2 cellular contexts compared by ENCODE assay signal in the genomic region with DNA sequence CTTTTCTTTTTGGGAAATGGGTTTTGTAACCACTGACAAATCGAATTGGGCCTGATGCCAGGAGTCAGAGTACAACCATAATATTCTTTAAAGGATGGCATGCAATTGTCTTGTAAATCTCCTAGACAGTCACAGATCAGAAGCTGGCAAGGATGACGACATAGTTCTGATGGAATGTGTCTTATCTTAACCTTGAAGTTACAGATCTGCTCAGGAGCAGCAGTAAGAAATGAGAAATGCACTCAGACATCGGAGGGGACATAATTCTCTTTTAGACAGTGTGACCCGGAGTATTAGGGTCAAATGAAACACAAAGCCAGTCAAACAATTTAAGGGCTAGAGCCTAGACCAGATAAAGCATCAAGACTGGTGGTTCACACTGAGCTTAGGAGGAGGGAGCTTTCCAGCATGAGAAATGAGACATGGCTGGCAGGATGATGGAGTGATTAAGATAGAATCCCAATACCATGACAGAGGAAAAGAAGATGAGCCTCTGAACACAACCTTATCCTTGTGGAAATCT.
TF ChIP-seq lines count a peak whose summit lies in the region.

No MANE protein-coding gene starts in this region.

TF ChIP-seq in HCT116, 20 proteins besides CTCF, POLR2A, EP300 and RAD21 (continued from another document):
- TF ChIP-seq, protein P1, sequence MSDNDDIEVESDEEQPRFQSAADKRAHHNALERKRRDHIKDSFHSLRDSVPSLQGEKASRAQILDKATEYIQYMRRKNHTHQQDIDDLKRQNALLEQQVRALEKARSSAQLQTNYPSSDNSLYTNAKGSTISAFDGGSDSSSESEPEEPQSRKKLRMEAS (IDR thresholded peaks at IDR 0.05) = no peak
- TF ChIP-seq CEBPB (IDR thresholded peaks at IDR 0.05; ENCODE audit: low read depth) = peak; percentile 44
- TF ChIP-seq ELF1 (IDR thresholded peaks at IDR 0.05; ENCODE audit: borderline replicate concordance, low read depth) = no peak
- TF ChIP-seq SP1 (IDR thresholded peaks at IDR 0.05; ENCODE audit: low read depth) = no peak
- no peak for TF ChIP-seq CBX3 (IDR thresholded peaks at IDR 0.05; ENCODE audit: low read depth)
- no peak for TF ChIP-seq EGR1 (IDR thresholded peaks at IDR 0.05; ENCODE audit: low read depth)
- no peak for TF ChIP-seq ZFX (IDR thresholded peaks at IDR 0.05)
- TF ChIP-seq, protein P2, sequence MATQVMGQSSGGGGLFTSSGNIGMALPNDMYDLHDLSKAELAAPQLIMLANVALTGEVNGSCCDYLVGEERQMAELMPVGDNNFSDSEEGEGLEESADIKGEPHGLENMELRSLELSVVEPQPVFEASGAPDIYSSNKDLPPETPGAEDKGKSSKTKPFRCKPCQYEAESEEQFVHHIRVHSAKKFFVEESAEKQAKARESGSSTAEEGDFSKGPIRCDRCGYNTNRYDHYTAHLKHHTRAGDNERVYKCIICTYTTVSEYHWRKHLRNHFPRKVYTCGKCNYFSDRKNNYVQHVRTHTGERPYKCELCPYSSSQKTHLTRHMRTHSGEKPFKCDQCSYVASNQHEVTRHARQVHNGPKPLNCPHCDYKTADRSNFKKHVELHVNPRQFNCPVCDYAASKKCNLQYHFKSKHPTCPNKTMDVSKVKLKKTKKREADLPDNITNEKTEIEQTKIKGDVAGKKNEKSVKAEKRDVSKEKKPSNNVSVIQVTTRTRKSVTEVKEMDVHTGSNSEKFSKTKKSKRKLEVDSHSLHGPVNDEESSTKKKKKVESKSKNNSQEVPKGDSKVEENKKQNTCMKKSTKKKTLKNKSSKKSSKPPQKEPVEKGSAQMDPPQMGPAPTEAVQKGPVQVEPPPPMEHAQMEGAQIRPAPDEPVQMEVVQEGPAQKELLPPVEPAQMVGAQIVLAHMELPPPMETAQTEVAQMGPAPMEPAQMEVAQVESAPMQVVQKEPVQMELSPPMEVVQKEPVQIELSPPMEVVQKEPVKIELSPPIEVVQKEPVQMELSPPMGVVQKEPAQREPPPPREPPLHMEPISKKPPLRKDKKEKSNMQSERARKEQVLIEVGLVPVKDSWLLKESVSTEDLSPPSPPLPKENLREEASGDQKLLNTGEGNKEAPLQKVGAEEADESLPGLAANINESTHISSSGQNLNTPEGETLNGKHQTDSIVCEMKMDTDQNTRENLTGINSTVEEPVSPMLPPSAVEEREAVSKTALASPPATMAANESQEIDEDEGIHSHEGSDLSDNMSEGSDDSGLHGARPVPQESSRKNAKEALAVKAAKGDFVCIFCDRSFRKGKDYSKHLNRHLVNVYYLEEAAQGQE (IDR thresholded peaks at IDR 0.05; ENCODE audit: low read depth) = no peak
- TF ChIP-seq YY1 (IDR thresholded peaks at IDR 0.05; ENCODE audit: extremely low read depth, insufficient replicate concordance, low read depth, low read length) = no peak
- no peak for TF ChIP-seq FOSL1 (IDR thresholded peaks at IDR 0.05; ENCODE audit: low read depth)
- no peak for TF ChIP-seq POLR2AphosphoS5 (IDR thresholded peaks at IDR 0.05; ENCODE audit: low read depth, low read length)
- no peak for TF ChIP-seq EZH2phosphoT487 (IDR thresholded peaks at IDR 0.05; ENCODE audit: borderline replicate concordance)
- TF ChIP-seq, protein P3, sequence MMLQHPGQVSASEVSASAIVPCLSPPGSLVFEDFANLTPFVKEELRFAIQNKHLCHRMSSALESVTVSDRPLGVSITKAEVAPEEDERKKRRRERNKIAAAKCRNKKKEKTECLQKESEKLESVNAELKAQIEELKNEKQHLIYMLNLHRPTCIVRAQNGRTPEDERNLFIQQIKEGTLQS (IDR thresholded peaks at IDR 0.05) = no peak
- peak; percentile 43 for TF ChIP-seq TCF7L2 (IDR thresholded peaks at IDR 0.05; ENCODE audit: borderline replicate concordance, extremely low read depth, insufficient read depth, insufficient read length)
- TF ChIP-seq JUND (IDR thresholded peaks at IDR 0.05) = no peak
- TF ChIP-seq ZNF274 (IDR thresholded peaks at IDR 0.05; ENCODE audit: low read depth, low read length) = no peak
- no peak for TF ChIP-seq EZH2 (IDR thresholded peaks at IDR 0.05)

TF ChIP-seq in GM12891, 5 proteins besides CTCF, POLR2A, EP300 and RAD21 (continued from another document):
- TF ChIP-seq POLR2AphosphoS5 (IDR thresholded peaks at IDR 0.05; ENCODE audit: low read depth, low read length) = no peak
